Comparison of ENCODE assay signal across 7 cellular contexts in genomic region chr2:234544659-234545611, GRCh38. TPM values are rescaled to one million over a fixed set of nuclear protein-coding genes. Genes with fewer than 3 reads are reported as not detected.
DNase-seq lines count a peak whose midpoint lies in the region; ATAC-seq and TF ChIP-seq lines count a peak whose summit lies in the region.

No MANE protein-coding gene starts in this region.

- H4K8ac ChIP-seq in neuronal stem cell (ENCODE audit: low read depth, low read length) = no peak overlapping the region

- H3K4me1 ChIP-seq in NT2/D1 (ENCODE audit: insufficient read depth, insufficient read length) (peaks cover 2% of the 10 kb centered on the region), fibroblast of lung (ENCODE audit: control insufficient read depth, extremely low read depth, insufficient read depth, low read length) (no peaks in the 10 kb centered on the region), neuronal stem cell (ENCODE audit: control insufficient read depth in 2 of 2, insufficient read depth in 1 of 2, low read depth in 1 of 2, low read length in 2 of 2) (peaks cover 10 to 12% of the 10 kb centered on the region in 2 donors), suprapubic skin (peaks cover 4% of the 10 kb centered on the region)

- TF ChIP-seq CTCF in GM06990 (IDR thresholded peaks at IDR 0.05; ENCODE audit: insufficient read depth, low read length, poor library complexity, severe bottlenecking) (peak; percentile 97), fibroblast of lung (conservative IDR thresholded peaks at IDR 0.05 in 1 of 2, IDR thresholded peaks at IDR 0.05 in 1 of 2; ENCODE audit: low read depth in 1 of 2, low read length in 2 of 2) (peak; percentile 81 to 90), suprapubic skin (IDR thresholded peaks at IDR 0.05) (peak; percentile 54 to 85)

- H2BK120ac ChIP-seq in neuronal stem cell (ENCODE audit: low read depth, low read length) = no peak overlapping the region

- H3K4me3 ChIP-seq in GM06990 (replicated peaks; ENCODE audit: low read depth, low read length) = no peak overlapping the region
- peak overlapping the region; percentile 11 for H3K4me3 ChIP-seq in NT2/D1 (ENCODE audit: insufficient read length, low read depth)
- H3K4me3 ChIP-seq in fibroblast of lung (replicated peaks in 1 of 4; ENCODE audit: control extremely low read depth in 1 of 4, insufficient read depth in 1 of 4, low read depth in 3 of 4, low read length in 4 of 4) = no peak overlapping the region
- no peak overlapping the region for H3K4me3 ChIP-seq in neuronal stem cell (ENCODE audit: low read length in 2 of 2)
- no peak overlapping the region for H3K4me3 ChIP-seq in suprapubic skin

- no peak for TF ChIP-seq EP300 in suprapubic skin (IDR thresholded peaks at IDR 0.05)

- ATAC-seq in HG02970 (IDR thresholded peaks at IDR 0.05; ENCODE audit: low FRiP score, unreplicated experiment) = peak; percentile 67

- no peak overlapping the region for H2AK5ac ChIP-seq in neuronal stem cell (ENCODE audit: low read depth, low read length)

- no peak for TF ChIP-seq POLR2A in suprapubic skin (IDR thresholded peaks at IDR 0.05)

- H3K18ac ChIP-seq in neuronal stem cell (ENCODE audit: low read length) = no peak overlapping the region

- no peak overlapping the region for H3K23ac ChIP-seq in neuronal stem cell (ENCODE audit: low read depth, low read length, poor library complexity)

- H3K27ac ChIP-seq in fibroblast of lung (ENCODE audit: insufficient read depth, low read length) (no peak overlapping the region), neuronal stem cell (replicated peaks; ENCODE audit: low read length) (no peak overlapping the region), suprapubic skin (no peak overlapping the region)

- no peaks in the 10 kb centered on the region for H3K36me3 ChIP-seq in GM06990 (ENCODE audit: control insufficient read depth, insufficient read depth, low read length)
- H3K36me3 ChIP-seq in NT2/D1 (ENCODE audit: insufficient read depth, insufficient read length, low read length) = no peaks in the 10 kb centered on the region
- H3K36me3 ChIP-seq in fibroblast of lung (ENCODE audit: control insufficient read depth, insufficient read depth, low read length) = no peaks in the 10 kb centered on the region
- H3K36me3 ChIP-seq in neuronal stem cell (replicated peaks in 1 of 2; ENCODE audit: control insufficient read depth in 2 of 2, insufficient read depth in 2 of 2, low read length in 2 of 2) = no peaks in the 10 kb centered on the region
- no peaks in the 10 kb centered on the region for H3K36me3 ChIP-seq in suprapubic skin

- DNase-seq in GM06990 (ENCODE audit: extremely low read depth, insufficient read length) (peak; percentile 29), NT2/D1 (ENCODE audit: low read depth, low spot score) (peak; percentile 72), activated T-cell treated with anti-CD3 and anti-CD28 coated beads for 24 hours (ENCODE audit: low read depth) (peak; percentile 64), fibroblast of lung (ENCODE audit: low read depth in 2 of 2) (peak; percentile 65 to 72), neuronal stem cell (ENCODE audit: low spot score) (peak; percentile 77), suprapubic skin (ENCODE audit: low spot score in 2 of 2) (peak; percentile 82 to 84)

- no peak overlapping the region for H3K14ac ChIP-seq in neuronal stem cell (ENCODE audit: low read length)

- no peaks in the 10 kb centered on the region for H4K20me1 ChIP-seq in fibroblast of lung (ENCODE audit: control insufficient read depth, extremely low read depth, insufficient read depth, low read length)

- H3K79me1 ChIP-seq in neuronal stem cell (ENCODE audit: low read depth, low read length) = no peaks in the 10 kb centered on the region

- H2BK15ac ChIP-seq in neuronal stem cell (ENCODE audit: low read length) = no peak overlapping the region

- H2AFZ ChIP-seq in fibroblast of lung (ENCODE audit: low read length) = no peak overlapping the region
- H2AFZ ChIP-seq in neuronal stem cell (ENCODE audit: low read length) = peak overlapping the region; percentile 37

- no peak overlapping the region for H2BK12ac ChIP-seq in neuronal stem cell (ENCODE audit: low read length)

- no peak overlapping the region for H4K91ac ChIP-seq in neuronal stem cell (ENCODE audit: low read depth, low read length, poor library complexity)

- H2BK5ac ChIP-seq in neuronal stem cell (ENCODE audit: low read length) = no peak overlapping the region

- no CpG with 5 or more reads among the region's 24 CpGs for WGBS in neuronal stem cell (ENCODE audit: extremely low coverage in 2 of 2, insufficient read length in 2 of 2, insufficient replicate concordance in 1 of 2), 2 donors
- 34% methylated on average over 23 of the region's 24 CpGs for WGBS in suprapubic skin

- H3K79me2 ChIP-seq in fibroblast of lung (ENCODE audit: control insufficient read depth, insufficient read depth, low read length) = no peaks in the 10 kb centered on the region

- no peaks in the 10 kb centered on the region for H3K9me3 ChIP-seq in NT2/D1 (ENCODE audit: insufficient read depth, low read length)
- no peaks in the 10 kb centered on the region for H3K9me3 ChIP-seq in fibroblast of lung (ENCODE audit: control insufficient read depth, insufficient read depth, low read depth, low read length)
- no peaks in the 10 kb centered on the region for H3K9me3 ChIP-seq in neuronal stem cell (replicated peaks in 1 of 2; ENCODE audit: control insufficient read depth in 2 of 2, insufficient read depth in 1 of 2, low read depth in 1 of 2, low read length in 2 of 2)
- no peaks in the 10 kb centered on the region for H3K9me3 ChIP-seq in suprapubic skin

- H3K4ac ChIP-seq in neuronal stem cell (ENCODE audit: low read length) = no peak overlapping the region

- H3K9ac ChIP-seq in NT2/D1 (ENCODE audit: insufficient read length, low read depth) (no peak overlapping the region), fibroblast of lung (ENCODE audit: insufficient read depth, low read length) (no peak overlapping the region), neuronal stem cell (ENCODE audit: low read depth, low read length, poor library complexity) (no peak overlapping the region)

- H3K4me2 ChIP-seq in fibroblast of lung (ENCODE audit: extremely low read depth, insufficient read depth, low read length) = no peak overlapping the region
- no peak overlapping the region for H3K4me2 ChIP-seq in neuronal stem cell (ENCODE audit: insufficient read depth, low read length, poor library complexity, severe bottlenecking)

- H3K27me3 ChIP-seq in GM06990 (replicated peaks; ENCODE audit: control insufficient read depth, insufficient read depth, low read length) (no peaks in the 10 kb centered on the region; the same call in none of the 2 replicates), NT2/D1 (ENCODE audit: insufficient read depth, insufficient read length) (peaks cover 12% of the 10 kb centered on the region), fibroblast of lung (ENCODE audit: control insufficient read depth, insufficient read depth, low read length) (no peaks in the 10 kb centered on the region), neuronal stem cell (ENCODE audit: control insufficient read depth in 3 of 3, insufficient read depth in 3 of 3, low read depth in 1 of 3, low read length in 3 of 3) (no peaks in the 10 kb centered on the region), suprapubic skin (peaks cover 11% of the 10 kb centered on the region)

RNA-seq across cellular contexts. Expression of gene ARL4C, which starts 48.1 kb away (rescaled TPM):
- total RNA-seq in fibroblast of lung = 50.6 and 80.9 TPM in 2 replicates
- polyA plus RNA-seq in fibroblast of lung = 23.2 and 45.5 TPM in 2 replicates
- 27.3 and 58.5 TPM in 2 replicates for polyA plus RNA-seq in fibroblast of lung (2012)
- 7.7 and 21.0 TPM in 2 replicates for polyA minus RNA-seq in fibroblast of lung (ENCODE audit: low replicate concordance)
- polyA plus RNA-seq in neuronal stem cell (2013, experiment 1 of 2) = 123 TPM
- 127 TPM for polyA plus RNA-seq in neuronal stem cell (2013, experiment 2 of 2)
- 10 to 100 TPM; 35.8 to 64.4 (median 45.7) TPM for total RNA-seq in suprapubic skin

Comparison
In these comparisons a context has a peak if more than half of its experiments do, and no peak if none do; other contexts are left out.
1. DNase-seq: peak in every context shown above with its lines; median percentile 83 in suprapubic skin; 77 in neuronal stem cell; 72 in NT2/D1; 68 in fibroblast of lung; 64 in activated T-cell treated with anti-CD3 and anti-CD28 coated beads for 24 hours; 29 in GM06990.